ENCODE assay signal across 8 cellular contexts in the genomic region with DNA sequence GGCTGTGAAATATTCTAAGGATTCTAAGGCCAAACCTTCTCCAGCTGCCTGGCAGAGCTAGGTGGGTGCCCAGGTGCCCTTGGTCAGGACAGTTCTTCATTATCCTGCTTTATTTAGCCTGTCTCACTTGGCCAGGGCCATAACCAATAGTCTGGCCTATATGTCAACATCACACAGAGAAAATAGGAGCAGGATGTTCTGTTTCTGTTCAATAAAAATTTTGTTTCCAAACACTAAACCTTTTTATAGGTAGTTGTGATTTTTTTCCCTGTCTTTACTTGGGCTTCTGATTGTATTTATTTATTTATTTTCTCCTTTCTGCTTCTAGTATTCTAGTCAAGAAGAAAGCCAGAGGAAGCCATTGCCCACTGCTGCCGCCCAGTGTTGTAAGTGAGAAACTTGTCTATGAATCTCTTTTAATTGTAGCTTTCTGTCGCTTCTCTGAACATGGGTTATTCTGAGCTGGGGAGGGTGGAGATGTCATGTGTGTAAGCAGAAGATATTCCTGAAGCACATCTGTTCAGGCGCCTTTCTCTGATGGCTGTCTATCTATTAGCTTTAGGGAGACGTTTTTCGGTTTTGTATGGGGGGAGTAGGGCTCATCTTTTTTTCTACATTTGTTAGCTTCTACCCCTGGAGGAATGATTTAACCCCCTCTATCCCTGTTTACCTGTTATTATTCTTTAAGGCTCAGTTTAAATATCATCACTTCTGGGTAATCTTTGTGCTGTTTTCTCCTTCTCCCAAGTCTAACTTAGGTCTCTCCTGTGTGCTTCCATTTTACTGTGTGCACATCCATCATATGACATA.
DNase-seq lines count a peak whose midpoint lies in the region; ATAC-seq and TF ChIP-seq lines count a peak whose summit lies in the region.

No MANE protein-coding gene starts in this region.

- H3K9ac ChIP-seq in Karpas-422 (ENCODE audit: low read length) (no peak overlapping the region), adipocyte (ENCODE audit: low read length) (no peak overlapping the region)

- no peaks in the 10 kb centered on the region for H4K20me1 ChIP-seq in Karpas-422 (ENCODE audit: insufficient read depth, low read depth, low read length)

- no peak for ATAC-seq in GM19395 (IDR thresholded peaks at IDR 0.05; ENCODE audit: unreplicated experiment)
- ATAC-seq in HG03442 (IDR thresholded peaks at IDR 0.05; ENCODE audit: unreplicated experiment) = no peak

- H3K27ac ChIP-seq in Karpas-422 (ENCODE audit: low read length) (no peak overlapping the region), RWPE1 (no peak overlapping the region), cardiac muscle cell (no peak overlapping the region)

- peak; percentile 93 for TF ChIP-seq CTCF in RWPE1 (conservative IDR thresholded peaks at IDR 0.05; ENCODE audit: low read depth)
- peak; percentile 86 for TF ChIP-seq CTCF in cardiac muscle cell (IDR thresholded peaks at IDR 0.05; ENCODE audit: low read depth, low read length)

- POLR2A ChIA-PET in RWPE1 (lab: Yijun Ruan, JAX; ENCODE audit: low non-redundant PET) = no interaction called here

- no peak overlapping the region for H3K4me2 ChIP-seq in Karpas-422 (ENCODE audit: low read depth, low read length, poor library complexity, severe bottlenecking)

- H3K9me2 ChIP-seq in Karpas-422 (replicated peaks; ENCODE audit: insufficient read depth, low read length) = no peaks in the 10 kb centered on the region

- peak; percentile 57 for DNase-seq in DMS 273 (lab: John Stamatoyannopoulos, UW; ENCODE audit: unreplicated experiment)
- peak; percentile 74 for DNase-seq in Karpas-422
- peak; percentile 32 for DNase-seq in RWPE1 (ENCODE audit: low spot score)
- DNase-seq in adipocyte (ENCODE audit: low read depth) = peak; percentile 89
- peak; percentile 86 to 88 for DNase-seq in cardiac muscle cell (ENCODE audit: low read depth in 1 of 2, low spot score in 1 of 2)
- DNase-seq in posterior cingulate gyrus = peak; percentile 38 to 95 (median 76)

- H3K9me3 ChIP-seq in Karpas-422 (ENCODE audit: low read length) (no peaks in the 10 kb centered on the region), adipocyte (ENCODE audit: control insufficient read depth, low read length) (no peaks in the 10 kb centered on the region), cardiac muscle cell (ENCODE audit: low read depth) (no peaks in the 10 kb centered on the region)

- intact Hi-C loops in posterior cingulate gyrus (cut with DNase I) = loop anchor here (1.0 to 10.0 kb wide), 2 partner anchors 56 to 142 kb away; no protein-coding TSS in a partner anchor

- H3K36me3 ChIP-seq in Karpas-422 (ENCODE audit: insufficient read depth, low read length) = no peaks in the 10 kb centered on the region
- no peaks in the 10 kb centered on the region for H3K36me3 ChIP-seq in adipocyte (ENCODE audit: control insufficient read depth, insufficient read depth, low read length, severe bottlenecking)
- no peaks in the 10 kb centered on the region for H3K36me3 ChIP-seq in cardiac muscle cell

- H3K79me2 ChIP-seq in Karpas-422 (ENCODE audit: low read length) = no peaks in the 10 kb centered on the region

- H3K4me3 ChIP-seq in Karpas-422 (ENCODE audit: low read length) = no peak overlapping the region
- no peak overlapping the region for H3K4me3 ChIP-seq in adipocyte (ENCODE audit: low read length)
- no peak overlapping the region for H3K4me3 ChIP-seq in cardiac muscle cell

- H3K27me3 ChIP-seq in Karpas-422 (ENCODE audit: low read length) (no peaks in the 10 kb centered on the region), adipocyte (replicated peaks; ENCODE audit: control insufficient read depth, insufficient read depth, low read length) (no peaks in the 10 kb centered on the region), cardiac muscle cell (no peaks in the 10 kb centered on the region)

- CTCF ChIA-PET in RWPE1 (lab: Yijun Ruan, JAX) = interaction anchor here (0.6 to 1.2 kb wide), 16 partner anchors 13 to 360 kb away, joined by 3 to 10 read pairs (median 3); partner anchors contain the start of genes ATOSB and UNC13B

- H2AFZ ChIP-seq in Karpas-422 (ENCODE audit: low read length) = no peak overlapping the region

- H3K4me1 ChIP-seq in Karpas-422 (ENCODE audit: low read length) (no peaks in the 10 kb centered on the region), adipocyte (ENCODE audit: control insufficient read depth, insufficient read depth, low read length) (no peaks in the 10 kb centered on the region), cardiac muscle cell (ENCODE audit: low read depth) (no peaks in the 10 kb centered on the region)

Comparison
In these comparisons a context has a peak if more than half of its experiments do, and no peak if none do; other contexts are left out.
1. DNase-seq: peak in every context shown above with its lines; median percentile 89 in adipocyte; 87 in cardiac muscle cell; 76 in posterior cingulate gyrus; 74 in Karpas-422; 57 in DMS 273; 32 in RWPE1.